In the genomic region with DNA sequence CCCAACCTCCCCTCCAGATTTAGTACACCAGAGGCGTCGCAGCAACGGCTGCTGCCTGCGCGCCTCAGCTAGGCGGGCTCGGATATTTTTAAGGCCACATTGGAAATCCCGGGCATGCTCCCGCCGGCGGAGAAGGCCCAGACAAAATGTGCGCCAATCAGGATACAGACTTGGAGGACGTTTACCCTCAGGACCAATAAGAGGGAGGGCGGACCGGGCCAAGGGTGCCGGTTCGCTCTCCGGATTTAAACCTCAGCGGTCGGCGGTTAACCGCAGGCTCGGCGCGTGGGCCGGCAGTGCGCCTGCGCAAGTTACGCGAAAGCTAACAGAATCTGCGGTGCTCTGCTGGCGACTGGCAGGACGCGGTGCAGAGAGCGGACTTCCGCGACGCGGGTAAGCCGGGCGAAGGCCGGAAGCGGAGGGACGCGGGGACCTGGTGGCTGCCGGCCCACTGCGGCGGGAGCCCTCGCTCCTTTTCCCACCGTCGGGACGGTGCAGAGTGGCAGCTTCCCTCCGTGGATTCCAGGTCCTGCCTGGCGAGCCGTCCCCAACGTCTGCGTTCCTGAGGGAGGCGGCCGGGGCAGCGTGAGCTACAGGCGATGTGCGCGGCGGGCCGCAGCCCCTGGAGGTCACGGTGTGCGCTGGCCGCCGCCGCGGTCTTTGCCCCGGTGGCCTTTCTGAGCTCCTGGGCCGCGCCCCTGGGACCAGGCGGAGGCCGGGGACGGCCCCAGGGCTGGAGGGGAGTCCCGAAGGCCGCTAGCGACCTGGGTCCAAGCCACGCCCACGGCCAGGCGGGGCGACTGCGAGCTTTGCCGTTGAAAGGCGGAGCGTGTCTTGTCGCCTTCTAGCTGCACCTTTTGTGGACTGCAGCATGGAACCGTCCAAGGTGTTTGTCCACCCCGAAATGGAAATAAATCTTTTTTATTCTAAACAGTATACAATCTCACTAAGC, we compare ENCODE assay signal across 8 cellular contexts.
DNase-seq lines count a peak whose midpoint lies in the region; ATAC-seq, FAIRE-seq and TF ChIP-seq lines count a peak whose summit lies in the region.

Gene HYLS1 (plus strand): TSS at position 296 of the 952 bp plus-strand sequence. CDS start 11,701 bp downstream, outside the sequence.

- peaks cover 12% of the 10 kb centered on the region for H3K4me1 ChIP-seq in OCI-LY1 (ENCODE audit: insufficient read depth, low read length, severe bottlenecking)

- no peak for FAIRE-seq in HTR-8/SVneo (lab: Jason Lieb, UNC)

- no peaks in the 10 kb centered on the region for H3K9me2 ChIP-seq in OCI-LY1 (ENCODE audit: low read depth, low read length)

- H3K4me2 ChIP-seq in OCI-LY1 (ENCODE audit: low read length): peak within 1 kb of the TSS; percentile 59

- H3K9me3 ChIP-seq in OCI-LY1 (ENCODE audit: low read length): no peaks in the 10 kb centered on the region

- H3K9ac ChIP-seq in OCI-LY1 (ENCODE audit: low read length): peak within 1 kb of the TSS; percentile 72

- H2AFZ ChIP-seq in OCI-LY1 (ENCODE audit: low read length): no peak within 1 kb of the TSS

- H3K4me3 ChIP-seq in OCI-LY1 (ENCODE audit: low read depth, low read length, poor library complexity, severe bottlenecking): peak within 1 kb of the TSS; percentile 70

- ATAC-seq in GM21381 (IDR thresholded peaks at IDR 0.05; ENCODE audit: unreplicated experiment): peak; percentile 83

- no peaks in the 10 kb centered on the region for H3K79me2 ChIP-seq in OCI-LY1 (ENCODE audit: insufficient read depth, low read length)

- no peaks in the 10 kb centered on the region for H3F3A ChIP-seq in OCI-LY1 (ENCODE audit: insufficient read depth, low read length)

- H3K36me3 ChIP-seq in OCI-LY1 (ENCODE audit: insufficient read depth, low read length): peaks cover 5% of the 10 kb centered on the region

- TF ChIP-seq CTCF in OCI-LY1 (IDR thresholded peaks at IDR 0.05; ENCODE audit: low read length): no peak; the same call in 1 of the 2 replicates

- no peaks in the 10 kb centered on the region; the same call in 1 of the 2 replicates for H3K27me3 ChIP-seq in OCI-LY1 (ENCODE audit: insufficient read depth, low read length)

- H4K20me1 ChIP-seq in OCI-LY1 (ENCODE audit: insufficient read depth, low read length): no peaks in the 10 kb centered on the region

- peak; percentile 78 for DNase-seq in D341Med (ENCODE audit: low spot score)
- peak; percentile 69 for DNase-seq in HTR-8/SVneo (ENCODE audit: insufficient read length, low spot score)
- peak; percentile 94 for DNase-seq in activated T-cell treated with anti-CD3 and anti-CD28 coated beads for 24 hours (ENCODE audit: low read depth)
- DNase-seq in epidermal melanocyte (ENCODE audit: insufficient read length, low spot score): peak; percentile 86
- peak; percentile 92 for DNase-seq in middle frontal gyrus (ENCODE audit: extremely low spot score, low spot score)
- peak; percentile 92 to 96 for DNase-seq in stimulated activated CD8-positive, alpha-beta memory T cell treated with anti-CD3 and anti-CD28 coated beads, Interleukin-2, amount 100 ng/mL, for 48 hours (ENCODE audit: low read depth in 2 of 2)

- H3K27ac ChIP-seq in OCI-LY1 (ENCODE audit: low read depth, low read length, poor library complexity, severe bottlenecking): peak within 1 kb of the TSS; percentile 33

Comparison
In these comparisons a context has a peak if more than half of its experiments do, and no peak if none do; other contexts are left out.
1. Peak in every context shown above with its lines: DNase-seq, ATAC-seq, H3K4me3 ChIP-seq and H3K27ac ChIP-seq.